ENCODE assay signal across 1 cellular context in genomic region chr4:70651864-70652506, GRCh38.
A peak's percentile ranks its signal among the peaks of the same experiment; 100 is the strongest.
TF ChIP-seq lines count a peak whose summit lies in the region.

No MANE protein-coding gene starts in this region.

TF ChIP-seq in K562, 482 proteins besides CTCF, POLR2A, EP300 and RAD21 (continued from another document):
- no peak for TF ChIP-seq E2F4 (CRISPR knock-in tag; IDR thresholded peaks at IDR 0.05; ENCODE audit: low read depth)
- no peak for TF ChIP-seq JUN (IDR thresholded peaks at IDR 0.05; ENCODE audit: borderline replicate concordance, low read depth, low read length)
- no peak for TF ChIP-seq JUN (CRISPR knock-in tag; IDR thresholded peaks at IDR 0.05; ENCODE audit: borderline replicate concordance)
- TF ChIP-seq MAFK (IDR thresholded peaks at IDR 0.05; ENCODE audit: low read length), result 0 out of 2 replicates have a peak, but pooled peaks have one; percentile 10
- TF ChIP-seq ZNF79 (CRISPR knock-in tag; IDR thresholded peaks at IDR 0.05; ENCODE audit: low read depth), result no peak
- TF ChIP-seq RFX1 (IDR thresholded peaks at IDR 0.05), result no peak
- no peak for TF ChIP-seq NBN (IDR thresholded peaks at IDR 0.05; ENCODE audit: low read depth)
